ENCODE assay signal across 16 cellular contexts in the genomic region with DNA sequence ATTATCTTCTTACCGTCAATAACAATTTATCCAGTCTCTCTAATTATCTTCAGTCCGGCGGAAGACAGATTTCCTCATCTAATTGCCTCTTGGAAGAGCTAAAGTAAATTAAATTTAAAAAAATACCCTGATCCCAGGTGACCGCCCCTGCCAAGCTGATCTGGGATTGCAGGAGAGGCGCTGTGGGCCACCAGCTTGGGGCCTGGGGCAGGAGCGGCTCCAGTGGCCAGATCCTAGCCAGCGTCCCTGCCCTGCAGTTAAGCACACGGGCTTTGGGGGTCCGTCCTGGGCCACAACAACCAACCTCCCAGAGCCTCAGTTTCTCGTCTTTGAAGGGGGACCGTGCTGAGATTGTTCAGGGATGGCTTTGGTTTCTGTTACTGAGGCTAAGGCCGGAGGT. TPM values are rescaled to one million over a fixed set of nuclear protein-coding genes. Genes with fewer than 3 reads are reported as not detected.
DNase-seq lines count a peak whose midpoint lies in the region; ATAC-seq and TF ChIP-seq lines count a peak whose summit lies in the region.
"Had no signal": no experiment of that assay in that cellular context is flagged by ENCODE, and none has a peak within 500 bp of the region (broad histone marks: within the 10 kb centered on the region; RNA-seq: fewer than 3 reads in every experiment).

No MANE protein-coding gene starts in this region.

- no peak overlapping the region for H2AFZ ChIP-seq in GM23338

- H3K9me3 Mint-ChIP-seq in GM23338: peaks cover 14% of the 10 kb centered on the region
- H3K9me3 Mint-ChIP-seq in glutamatergic neuron (ENCODE audit: unreplicated experiment): peaks cover 11% of the 10 kb centered on the region
- H3K9me3 Mint-ChIP-seq in progenitor cell of endocrine pancreas (ENCODE audit: low read depth): no peaks in the 10 kb centered on the region
- H3K9me3 Mint-ChIP-seq: CD8-positive, alpha-beta T cell had no signal

- H3K4me3 Mint-ChIP-seq in GM23338 (no peak overlapping the region), glutamatergic neuron (ENCODE audit: unreplicated experiment) (no peak overlapping the region), progenitor cell of endocrine pancreas (ENCODE audit: low read depth) (no peak overlapping the region)
- H3K4me3 Mint-ChIP-seq: CD8-positive, alpha-beta T cell; HFFc6 had no signal

- H3K4me1 Mint-ChIP-seq in GM23338: peaks cover 15% of the 10 kb centered on the region
- peaks cover 14% of the 10 kb centered on the region for H3K4me1 Mint-ChIP-seq in glutamatergic neuron (ENCODE audit: low read depth, unreplicated experiment)
- H3K4me1 Mint-ChIP-seq in progenitor cell of endocrine pancreas (ENCODE audit: low read depth): peaks cover 8% of the 10 kb centered on the region

- H3K27ac Mint-ChIP-seq in GM23338: peak overlapping the region; percentile 70
- peak overlapping the region; percentile 74 for H3K27ac Mint-ChIP-seq in glutamatergic neuron (ENCODE audit: unreplicated experiment)
- H3K27ac Mint-ChIP-seq in progenitor cell of endocrine pancreas: peak overlapping the region; percentile 1
- H3K27ac Mint-ChIP-seq: HFFc6 had no signal

- H3K27me3 ChIP-seq in GM23338 (ENCODE audit: insufficient read depth) (no peaks in the 10 kb centered on the region), colonic mucosa (no peaks in the 10 kb centered on the region)

- H3K27me3 Mint-ChIP-seq in GM23338 (ENCODE audit: insufficient read depth, low read depth, poor library complexity) (peaks cover 17% of the 10 kb centered on the region), glutamatergic neuron (ENCODE audit: unreplicated experiment) (peaks cover 10% of the 10 kb centered on the region), progenitor cell of endocrine pancreas (no peaks in the 10 kb centered on the region)

- H3F3A ChIP-seq in GM23338 (replicated peaks; ENCODE audit: low read depth): peaks cover 25% of the 10 kb centered on the region

- no peak overlapping the region for H3K27ac ChIP-seq in GM23338 (ENCODE audit: low read depth)
- no peak overlapping the region for H3K27ac ChIP-seq in colonic mucosa
- H3K27ac ChIP-seq: BLaER1 treated with 17β-estradiol and CSF1 and Interleukin-3, amounts not matched to agents 10 nM and 100 nM had no signal

- H3K4me1 ChIP-seq in GM23338 (ENCODE audit: insufficient read depth) (no peaks in the 10 kb centered on the region), colonic mucosa (no peaks in the 10 kb centered on the region)

- no peak overlapping the region for H3K4me2 ChIP-seq in GM23338
- H3K4me2 ChIP-seq: BLaER1 treated with 17β-estradiol and CSF1 and Interleukin-3, amounts not matched to agents 10 nM and 100 nM had no signal

- no peaks in the 10 kb centered on the region for H3K36me3 ChIP-seq in GM23338 (ENCODE audit: insufficient read depth)
- H3K36me3 ChIP-seq in colonic mucosa: no peaks in the 10 kb centered on the region
- H3K36me3 ChIP-seq: BLaER1 treated with 17β-estradiol and CSF1 and Interleukin-3, amounts not matched to agents 10 nM and 100 nM had no signal

- H3K36me3 Mint-ChIP-seq in GM23338 (ENCODE audit: low read depth) (peaks cover 11% of the 10 kb centered on the region; the same call in 2 of the 3 replicates), glutamatergic neuron (ENCODE audit: unreplicated experiment) (no peaks in the 10 kb centered on the region), progenitor cell of endocrine pancreas (ENCODE audit: insufficient read depth) (no peaks in the 10 kb centered on the region)
- H3K36me3 Mint-ChIP-seq: CD8-positive, alpha-beta T cell had no signal

- H3K79me2 ChIP-seq in GM23338 (replicated peaks; ENCODE audit: insufficient read depth): no peaks in the 10 kb centered on the region

- H3K9me2 ChIP-seq in GM23338 (ENCODE audit: insufficient read depth): peaks cover 4% of the 10 kb centered on the region; the same call in 1 of the 2 replicates

- H3K9me3 ChIP-seq in colonic mucosa: no peaks in the 10 kb centered on the region

- intact Hi-C loops in Right ventricle myocardium superior (cut with DNase I) (no loop called here), cardiac septum (cut with DNase I) (no loop called here), colonic mucosa (cut with DNase I) (no loop called here)

- TF ChIP-seq CTCF in GM23338 (conservative IDR thresholded peaks at IDR 0.05; ENCODE audit: low read depth in 2 of 2) (no peak), glutamatergic neuron (IDR thresholded peaks at IDR 0.05; ENCODE audit: partially characterized antibody, unreplicated experiment) (no peak), progenitor cell of endocrine pancreas (IDR thresholded peaks at IDR 0.05; ENCODE audit: unreplicated experiment) (no peak), colonic mucosa (IDR thresholded peaks at IDR 0.05) (no peak)

- H3K9ac ChIP-seq in colonic mucosa (ENCODE audit: low read depth in 2 of 2, low read length in 2 of 2): no peak overlapping the region
- H3K9ac ChIP-seq: BLaER1 treated with 17β-estradiol and CSF1 and Interleukin-3, amounts not matched to agents 10 nM and 100 nM had no signal

- H3K4me3 ChIP-seq in GM23338 (no peak overlapping the region), colonic mucosa (no peak overlapping the region)
- H3K4me3 ChIP-seq: BLaER1 treated with 17β-estradiol and CSF1 and Interleukin-3, amounts not matched to agents 10 nM and 100 nM had no signal

- peak; percentile 14 for DNase-seq in Right ventricle myocardium superior
- DNase-seq in cardiac septum (ENCODE audit: low spot score): no peak
- no peak for DNase-seq in GM23338 (ENCODE audit: low spot score)
- DNase-seq in glutamatergic neuron: no peak
- DNase-seq in progenitor cell of endocrine pancreas (ENCODE audit: low spot score, unreplicated experiment): no peak
- DNase-seq in colonic mucosa: no peak
- no peak for DNase-seq in NCI-H1694 treated with DMSO at 0.1 percent for 48 hours (lab: John Stamatoyannopoulos, UW)
- DNase-seq: CD8-positive, alpha-beta T cell; DMS79 treated with DMSO at 0.1 percent for 48 hours; HFFc6; NCI-H1436; NCI-H2029; NCI-H345; NCI-H524 treated with DMSO at 0.1 percent for 48 hours had no signal

- H4K20me1 ChIP-seq in GM23338 (replicated peaks; ENCODE audit: insufficient read depth): no peaks in the 10 kb centered on the region

- ATAC-seq in Right ventricle myocardium superior (ENCODE audit: poor library complexity) (no peak), GM23338 (peak; percentile 11; the same call in 1 of the 3 replicates), GM19452 (IDR thresholded peaks at IDR 0.05; ENCODE audit: unreplicated experiment) (no peak)
- ATAC-seq: CD8-positive, alpha-beta T cell had no signal

TF ChIP-seq in GM23338, 12 proteins besides CTCF, POLR2A, EP300 and RAD21:
- no peak for TF ChIP-seq EZH2phosphoT487 (IDR thresholded peaks at IDR 0.05; ENCODE audit: unreplicated experiment)
- TF ChIP-seq EZH2 (IDR thresholded peaks at IDR 0.05; ENCODE audit: low read depth, unreplicated experiment): no peak
- no peak for TF ChIP-seq CREB1 (CRISPR knock-in tag; IDR thresholded peaks at IDR 0.05; ENCODE audit: low read depth)
- no peak for TF ChIP-seq NANOG (IDR thresholded peaks at IDR 0.05; ENCODE audit: borderline replicate concordance)

RNA-seq across cellular contexts. Expression of gene TMEM255B, which starts 12.4 kb away (rescaled TPM):
- total RNA-seq in Right ventricle myocardium superior (6.9 TPM), cardiac septum (10.7 TPM), glutamatergic neuron (ENCODE audit: unreplicated experiment) (13.8 TPM), progenitor cell of endocrine pancreas (0.91 and 1.5 TPM in 2 replicates), colonic mucosa (1 to 10 TPM; 3.0 to 4.2 TPM)
- total RNA-seq in GM23338 (2014; rRNA removed; shearing (Covaris generic)): 0.69 and 0.82 TPM in 2 replicates
- 4.0 and 4.4 TPM in 2 replicates for polyA plus RNA-seq in GM23338 (2016; fragmentation: Nextera tagmentation; extraction: Ambion mirVana)

Comparison
In these comparisons a context has a peak if more than half of its experiments do, and no peak if none do; other contexts are left out.
1. H3K27ac Mint-ChIP-seq: peak in every context shown above with its lines; median percentile 74 in glutamatergic neuron; 70 in GM23338; 1 in progenitor cell of endocrine pancreas.